12 cellular contexts compared by ENCODE assay signal in genomic region chr10:69202332-69202731, GRCh38. TPM values are rescaled to one million over a fixed set of nuclear protein-coding genes. Genes with fewer than 3 reads are reported as not detected.
DNase-seq lines count a peak whose midpoint lies in the region; ATAC-seq lines count a peak whose summit lies in the region.
"Had no signal": no experiment of that assay in that cellular context is flagged by ENCODE, and none has a peak within 500 bp of the region (broad histone marks: within the 10 kb centered on the region; RNA-seq: fewer than 3 reads in every experiment).

No MANE protein-coding gene starts in this region.

- H3K9me3 Mint-ChIP-seq in CD4-positive, CD25-positive, alpha-beta regulatory T cell = no peaks in the 10 kb centered on the region
- no peaks in the 10 kb centered on the region for H3K9me3 Mint-ChIP-seq in IgD-negative memory B cell
- H3K9me3 Mint-ChIP-seq in activated naive CD8-positive, alpha-beta T cell treated with anti-CD3 and anti-CD28 coated beads, Interleukin-2, amount 50 U/mL, for 24 hours = no peaks in the 10 kb centered on the region
- H3K9me3 Mint-ChIP-seq: neural crest cell had no signal

- H3K79me2 ChIP-seq in mesendoderm (ENCODE audit: control insufficient read depth, insufficient read depth, low read length) = no peaks in the 10 kb centered on the region

- H3K56ac ChIP-seq in mesendoderm (ENCODE audit: low read length) = no peak overlapping the region

- H3K79me1 ChIP-seq in mesenchymal stem cell (replicated peaks; ENCODE audit: low read length, poor library complexity, severe bottlenecking) = peaks cover 2% of the 10 kb centered on the region
- H3K79me1 ChIP-seq in mesendoderm (ENCODE audit: low read length) = no peaks in the 10 kb centered on the region

- H3K4me1 Mint-ChIP-seq in CD4-positive, CD25-positive, alpha-beta regulatory T cell = peaks cover 0 to 28% (median 3%) of the 10 kb centered on the region in 4 donors
- H3K4me1 Mint-ChIP-seq in IgD-negative memory B cell = peaks cover 3 to 13% (median 10%) of the 10 kb centered on the region in 3 donors
- H3K4me1 Mint-ChIP-seq in activated naive CD8-positive, alpha-beta T cell treated with anti-CD3 and anti-CD28 coated beads, Interleukin-2, amount 50 U/mL, for 24 hours = peaks cover 31% of the 10 kb centered on the region
- H3K4me1 Mint-ChIP-seq: neural crest cell had no signal

- H3K4me1 ChIP-seq in CD4-positive, CD25-positive, alpha-beta regulatory T cell (ENCODE audit: control insufficient read depth, insufficient read depth, low read length, poor library complexity, severe bottlenecking) = peaks cover 26% of the 10 kb centered on the region
- H3K4me1 ChIP-seq in mesenchymal stem cell (ENCODE audit: control insufficient read depth, insufficient read depth, low read depth, low read length) (peaks cover 1% of the 10 kb centered on the region), mesendoderm (ENCODE audit: control insufficient read depth, low read depth, low read length) (no peaks in the 10 kb centered on the region)
- H3K4me1 ChIP-seq: heart left ventricle had no signal

- H3K9me3 ChIP-seq in CD4-positive, CD25-positive, alpha-beta regulatory T cell (ENCODE audit: control insufficient read depth in 2 of 2, low read length in 2 of 2) = no peaks in the 10 kb centered on the region
- no peaks in the 10 kb centered on the region for H3K9me3 ChIP-seq in mesenchymal stem cell (ENCODE audit: control insufficient read depth, low read length)
- H3K9me3 ChIP-seq: heart left ventricle had no signal

- H3K27ac ChIP-seq in CD4-positive, CD25-positive, alpha-beta regulatory T cell (ENCODE audit: insufficient read depth, low read length, poor library complexity, severe bottlenecking) = peak overlapping the region; percentile 30
- H3K27ac ChIP-seq in mesenchymal stem cell (ENCODE audit: low read length, poor library complexity, severe bottlenecking) = no peak overlapping the region
- H3K27ac ChIP-seq in caudate nucleus (ENCODE audit: low read depth, low read length) = no peak overlapping the region
- no peak overlapping the region for H3K27ac ChIP-seq in mesendoderm (ENCODE audit: low read depth, low read length)

- no peaks in the 10 kb centered on the region for H3K27me3 Mint-ChIP-seq in CD4-positive, CD25-positive, alpha-beta regulatory T cell
- no peaks in the 10 kb centered on the region for H3K27me3 Mint-ChIP-seq in IgD-negative memory B cell
- H3K27me3 Mint-ChIP-seq in activated naive CD8-positive, alpha-beta T cell treated with anti-CD3 and anti-CD28 coated beads, Interleukin-2, amount 50 U/mL, for 24 hours = no peaks in the 10 kb centered on the region

- WGBS in mesenchymal stem cell = no CpG with 5 or more reads among the region's 1 CpG
- WGBS in mesendoderm (ENCODE audit: extremely low coverage, insufficient coverage, low lambda C conversion rate) = no CpG with 5 or more reads among the region's 1 CpG

- H4K8ac ChIP-seq in mesenchymal stem cell (ENCODE audit: low read length) = no peak overlapping the region
- no peak overlapping the region for H4K8ac ChIP-seq in mesendoderm (ENCODE audit: low read depth, low read length)

- H2BK5ac ChIP-seq in mesenchymal stem cell (ENCODE audit: low read depth, low read length, poor library complexity, severe bottlenecking) (no peak overlapping the region), mesendoderm (ENCODE audit: low read length) (no peak overlapping the region)

- H2AK5ac ChIP-seq in mesenchymal stem cell (ENCODE audit: low read length, severe bottlenecking) (no peak overlapping the region), mesendoderm (ENCODE audit: low read length) (no peak overlapping the region)

- H2BK120ac ChIP-seq in mesenchymal stem cell (ENCODE audit: low read depth, low read length) (no peak overlapping the region), mesendoderm (ENCODE audit: low read depth, low read length) (no peak overlapping the region)

- H3K36me3 ChIP-seq in CD4-positive, CD25-positive, alpha-beta regulatory T cell (ENCODE audit: control insufficient read depth, insufficient read depth, low read length) = peaks cover 51% of the 10 kb centered on the region
- H3K36me3 ChIP-seq in mesenchymal stem cell (ENCODE audit: control insufficient read depth in 1 of 2, insufficient read depth in 2 of 2, low read depth in 1 of 2, low read length in 2 of 2) = peaks cover 22 to 87% of the 10 kb centered on the region in 2 experiments
- H3K36me3 ChIP-seq in mesendoderm (ENCODE audit: control insufficient read depth, insufficient read depth, low read length) = no peaks in the 10 kb centered on the region

- H3K4me2 ChIP-seq in mesenchymal stem cell (ENCODE audit: low read length, poor library complexity, severe bottlenecking) (no peak overlapping the region), mesendoderm (ENCODE audit: low read length) (no peak overlapping the region)

- H3K18ac ChIP-seq in mesenchymal stem cell (ENCODE audit: low read depth in 1 of 2, low read length in 2 of 2) (no peak overlapping the region), mesendoderm (ENCODE audit: low read length) (no peak overlapping the region)

- H3K4ac ChIP-seq in mesenchymal stem cell (ENCODE audit: low read depth in 1 of 2, low read length in 2 of 2) (no peak overlapping the region), mesendoderm (ENCODE audit: low read depth, low read length) (no peak overlapping the region)

- H3K23ac ChIP-seq in mesenchymal stem cell (ENCODE audit: low read length in 2 of 2) = no peak overlapping the region
- H3K23ac ChIP-seq in mesendoderm (ENCODE audit: low read length) = no peak overlapping the region

- no peak overlapping the region for H3K4me3 ChIP-seq in CD4-positive, CD25-positive, alpha-beta regulatory T cell (ENCODE audit: low read depth, low read length)
- H3K4me3 ChIP-seq in mesenchymal stem cell (ENCODE audit: insufficient read depth in 1 of 2, low read depth in 1 of 2, low read length in 2 of 2) (no peak overlapping the region), mesendoderm (ENCODE audit: low read length) (no peak overlapping the region)
- H3K4me3 ChIP-seq: heart left ventricle had no signal

- peak overlapping the region in 1 of 4 donors; percentile 43 for H3K4me3 Mint-ChIP-seq in CD4-positive, CD25-positive, alpha-beta regulatory T cell
- no peak overlapping the region for H3K4me3 Mint-ChIP-seq in IgD-negative memory B cell
- no peak overlapping the region for H3K4me3 Mint-ChIP-seq in activated naive CD8-positive, alpha-beta T cell treated with anti-CD3 and anti-CD28 coated beads, Interleukin-2, amount 50 U/mL, for 24 hours
- H3K4me3 Mint-ChIP-seq: neural crest cell had no signal

- no peak overlapping the region for H3K14ac ChIP-seq in mesenchymal stem cell (ENCODE audit: low read length in 2 of 2)

- H3K27me3 ChIP-seq in CD4-positive, CD25-positive, alpha-beta regulatory T cell (ENCODE audit: control insufficient read depth, insufficient read depth, low read length) = no peaks in the 10 kb centered on the region
- no peaks in the 10 kb centered on the region for H3K27me3 ChIP-seq in mesenchymal stem cell (ENCODE audit: control insufficient read depth in 1 of 2, insufficient read depth in 1 of 2, low read length in 2 of 2)
- no peaks in the 10 kb centered on the region for H3K27me3 ChIP-seq in mesendoderm (ENCODE audit: insufficient read depth, low read length, poor library complexity)
- H3K27me3 ChIP-seq: heart left ventricle had no signal

- peaks cover 35% of the 10 kb centered on the region for H3K36me3 Mint-ChIP-seq in CD4-positive, CD25-positive, alpha-beta regulatory T cell
- peaks cover 7% of the 10 kb centered on the region for H3K36me3 Mint-ChIP-seq in IgD-negative memory B cell
- H3K36me3 Mint-ChIP-seq in activated naive CD8-positive, alpha-beta T cell treated with anti-CD3 and anti-CD28 coated beads, Interleukin-2, amount 50 U/mL, for 24 hours (ENCODE audit: low read depth) = peaks cover 35% of the 10 kb centered on the region

- H4K5ac ChIP-seq in mesendoderm (ENCODE audit: low read length) = no peak overlapping the region

- H2BK15ac ChIP-seq in mesenchymal stem cell (ENCODE audit: low read depth, poor library complexity, severe bottlenecking) = no peak overlapping the region
- H2BK15ac ChIP-seq in mesendoderm (replicated peaks; ENCODE audit: low read depth) = no peak overlapping the region

- no peak for ATAC-seq in CD4-positive, CD25-positive, alpha-beta regulatory T cell (ENCODE audit: low read depth in 2 of 2)
- ATAC-seq in activated naive CD8-positive, alpha-beta T cell treated with anti-CD3 and anti-CD28 coated beads, Interleukin-2, amount 50 U/mL, for 24 hours = peak; percentile 33
- ATAC-seq: heart left ventricle had no signal

- H2BK12ac ChIP-seq in mesenchymal stem cell (ENCODE audit: low read length in 2 of 2) = no peak overlapping the region

- no peak overlapping the region for H4K91ac ChIP-seq in mesenchymal stem cell (ENCODE audit: low read length)

- peak overlapping the region in 2 of 3 donors; percentile 14 to 59 for H3K27ac Mint-ChIP-seq in CD4-positive, CD25-positive, alpha-beta regulatory T cell
- peak overlapping the region; percentile 5 to 81 (median 53) for H3K27ac Mint-ChIP-seq in IgD-negative memory B cell
- peak overlapping the region; percentile 52 for H3K27ac Mint-ChIP-seq in activated naive CD8-positive, alpha-beta T cell treated with anti-CD3 and anti-CD28 coated beads, Interleukin-2, amount 50 U/mL, for 24 hours

- H3K9ac ChIP-seq in mesenchymal stem cell (ENCODE audit: low read length) = peak overlapping the region; percentile 49
- H3K9ac ChIP-seq in mesendoderm (ENCODE audit: low read length) = no peak overlapping the region

- H2AFZ ChIP-seq in mesenchymal stem cell (ENCODE audit: low read depth, low read length) = no peak overlapping the region

- peak in 2 of 3 donors; percentile 19 to 41 for DNase-seq in CD4-positive, CD25-positive, alpha-beta regulatory T cell
- DNase-seq in activated naive CD8-positive, alpha-beta T cell treated with anti-CD3 and anti-CD28 coated beads, Interleukin-2, amount 50 U/mL, for 24 hours = no peak
- DNase-seq in mesenchymal stem cell = no peak
- no peak for DNase-seq in caudate nucleus (lab: John Stamatoyannopoulos, UW)
- DNase-seq in GF-D8 (lab: John Stamatoyannopoulos, UW) = no peak
- no peak for DNase-seq in T-helper 9 cell
- DNase-seq in mesendoderm = no peak
- DNase-seq: heart left ventricle, NCI-H1092 treated with DMSO at 0.1 percent for 48 hours, NCI-H524 treated with DMSO at 0.1 percent for 48 hours had no signal

RNA-seq across cellular contexts. Expression of gene HKDC1, which starts 17.8 kb away (rescaled TPM):
- 11.1 TPM for total RNA-seq in CD4-positive, CD25-positive, alpha-beta regulatory T cell
- polyA plus RNA-seq in CD4-positive, CD25-positive, alpha-beta regulatory T cell = 1 to 10 TPM; 2.2 to 6.2 (median 4.4) TPM
- polyA plus RNA-seq in IgD-negative memory B cell = 0.43 TPM
- 0.39 TPM for polyA plus RNA-seq in mesenchymal stem cell (2013, experiment 1 of 2)
- 0.36 TPM for polyA plus RNA-seq in mesenchymal stem cell (2013, experiment 2 of 2)
- 0.28 TPM for polyA plus RNA-seq in mesendoderm (2013, experiment 1 of 2)
- polyA plus RNA-seq in mesendoderm (2013, experiment 2 of 2) = 0.31 TPM
- total RNA-seq: neural crest cell had no signal

RNA-seq across cellular contexts. Expression of gene SUPV3L1, which starts 22.3 kb away (rescaled TPM):
- total RNA-seq in CD4-positive, CD25-positive, alpha-beta regulatory T cell = 51.1 TPM
- polyA plus RNA-seq in CD4-positive, CD25-positive, alpha-beta regulatory T cell = 10 to 100 TPM in 3 of 4 donors, 1 to 10 TPM in 1; 9.8 to 27.2 (median 14.9) TPM
- 23.0 TPM for polyA plus RNA-seq in IgD-negative memory B cell
- polyA plus RNA-seq in mesenchymal stem cell (2013, experiment 1 of 2) = 16.0 TPM
- polyA plus RNA-seq in mesenchymal stem cell (2013, experiment 2 of 2) = 16.4 TPM
- polyA plus RNA-seq in mesendoderm (2013, experiment 1 of 2) = 46.5 TPM
- polyA plus RNA-seq in mesendoderm (2013, experiment 2 of 2) = 46.4 TPM

Comparison
In these comparisons a context has a peak if more than half of its experiments do, and no peak if none do; other contexts are left out.
1. DNase-seq: peak in CD4-positive, CD25-positive, alpha-beta regulatory T cell (2 of 3); none in activated naive CD8-positive, alpha-beta T cell treated with anti-CD3 and anti-CD28 coated beads, Interleukin-2, amount 50 U/mL, for 24 hours (single experiment), mesenchymal stem cell (single experiment), caudate nucleus (0 of 61), GF-D8 (single experiment), T-helper 9 cell (single experiment) and mesendoderm (single experiment).
2. Peak in every context shown above with its lines, with median percentiles within 50 percentile points of each other: H3K27ac Mint-ChIP-seq.